ENCODE assay signal across 8 cellular contexts in genomic region chr1:234373064-234373937, GRCh38. TPM values are rescaled to one million over a fixed set of nuclear protein-coding genes. Genes with fewer than 3 reads are reported as not detected.
DNase-seq lines count a peak whose midpoint lies in the region; ATAC-seq and TF ChIP-seq lines count a peak whose summit lies in the region.

A gene with protein sequence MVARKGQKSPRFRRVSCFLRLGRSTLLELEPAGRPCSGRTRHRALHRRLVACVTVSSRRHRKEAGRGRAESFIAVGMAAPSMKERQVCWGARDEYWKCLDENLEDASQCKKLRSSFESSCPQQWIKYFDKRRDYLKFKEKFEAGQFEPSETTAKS (plus strand): TSS chr1:234373456. CDS start chr1:234373467, 11 bp downstream.

- DNase-seq in NCI-H1694 treated with DMSO at 0.1 percent for 48 hours (lab: John Stamatoyannopoulos, UW) (peak; percentile 93), T-helper 17 cell (peak; percentile 76 to 79 (median 77)), amygdala (lab: John Stamatoyannopoulos, UW) (peak; percentile 42 to 97 (median 86)), left ventricle myocardium superior (peak; percentile 93), prostate gland (ENCODE audit: low spot score) (peak; percentile 87)

- peak within 1 kb of the TSS; percentile 100 for H3K27ac Mint-ChIP-seq in T-helper 17 cell

- peak in 1 of 4 experiments; percentile 13 for TF ChIP-seq CTCF in prostate gland (IDR thresholded peaks at IDR 0.05)

- H3K36me3 Mint-ChIP-seq in T-helper 17 cell (ENCODE audit: low read depth), result peaks cover 7% of the 10 kb centered on the region

- no peaks in the 10 kb centered on the region for H3K9me3 ChIP-seq in T-helper 17 cell (ENCODE audit: control insufficient read depth, low read length, poor library complexity, severe bottlenecking)
- H3K9me3 ChIP-seq in prostate gland, result no peaks in the 10 kb centered on the region

- no peaks in the 10 kb centered on the region for H3K27me3 ChIP-seq in prostate gland (replicated peaks; ENCODE audit: insufficient read depth)

- H3K36me3 ChIP-seq in prostate gland, result no peaks in the 10 kb centered on the region
- H3K36me3 ChIP-seq in urinary bladder (ENCODE audit: insufficient read depth), result no peaks in the 10 kb centered on the region

- H3K4me1 ChIP-seq in prostate gland (replicated peaks), result peaks cover 10% of the 10 kb centered on the region
- peaks cover 3% of the 10 kb centered on the region for H3K4me1 ChIP-seq in urinary bladder (ENCODE audit: insufficient read depth)

- H3K27ac ChIP-seq in prostate gland, result peak within 1 kb of the TSS; percentile 89 to 93
- peak within 1 kb of the TSS; percentile 86 for H3K27ac ChIP-seq in urinary bladder (ENCODE audit: low read depth)

- intact Hi-C loops in left ventricle myocardium superior (cut with micrococcal nuclease) (no loop called here), prostate gland (cut with DNase I) (no loop called here)

- H3K4me3 ChIP-seq in prostate gland (peak within 1 kb of the TSS; percentile 76 to 84), urinary bladder (ENCODE audit: low read depth, low read length) (peak within 1 kb of the TSS; percentile 67)

- H3K4me1 Mint-ChIP-seq in T-helper 17 cell, result peaks cover 49% of the 10 kb centered on the region

- no peaks in the 10 kb centered on the region for H3K27me3 Mint-ChIP-seq in T-helper 17 cell

- peak within 1 kb of the TSS; percentile 98 for H3K4me3 Mint-ChIP-seq in T-helper 17 cell

- under 1% methylated on average over 62 of the region's 62 CpGs for WGBS in prostate gland
- WGBS in urinary bladder, result under 1% methylated on average over 62 of the region's 62 CpGs

- peak; percentile 68 for TF ChIP-seq POLR2A in prostate gland (IDR thresholded peaks at IDR 0.05)

- ATAC-seq in GM18498 (IDR thresholded peaks at IDR 0.05; ENCODE audit: unreplicated experiment) (peak; percentile 92), HG02885 (IDR thresholded peaks at IDR 0.05; ENCODE audit: poor library complexity, unreplicated experiment) (peak; percentile 92), T-helper 17 cell (peak; percentile 88), left ventricle myocardium superior (peak; percentile 97)

RNA-seq across cellular contexts. Expression of the gene that starts here (rescaled TPM):
- total RNA-seq in T-helper 17 cell (10 to 100 TPM; 11.3 to 14.0 TPM), left ventricle myocardium superior (38.2 TPM), prostate gland (10 to 100 TPM; 16.0 to 31.3 TPM), urinary bladder (20.8 TPM)
- polyA plus RNA-seq in urinary bladder, result 32.9 TPM

Comparison
In these comparisons a context has a peak if more than half of its experiments do, and no peak if none do; other contexts are left out.
1. Peak in every context shown above with its lines: DNase-seq, ATAC-seq, H3K4me3 ChIP-seq and H3K27ac ChIP-seq.